Comparison of ENCODE assay signal across 28 cellular contexts in genomic region chr10:21065621-21066248, GRCh38.
"Had no signal": no experiment of that assay in that cellular context is flagged by ENCODE, and none has a peak within 500 bp of the region (broad histone marks: within the 10 kb centered on the region; RNA-seq: fewer than 3 reads in every experiment).

No MANE protein-coding gene starts in this region.

- H3K4me1 ChIP-seq: esophagus muscularis mucosa, foreskin keratinocyte, left lung, lower lobe of right lung, testis had no signal

- H3K27ac ChIP-seq: esophagus muscularis mucosa, foreskin keratinocyte, left lung, lower lobe of right lung, skin epidermis, testis, VCaP had no signal

- DNase-seq: activated CD4-positive, alpha-beta T cell treated with anti-CD3 and anti-CD28 coated beads for 48 hours; activated CD4-positive, alpha-beta T cell treated with anti-CD3 and anti-CD28 coated beads, Interleukin-2, amount 50 U/mL, for 48 hours; activated CD8-positive, alpha-beta memory T cell treated with anti-CD3 and anti-CD28 coated beads for 24 hours; activated effector memory CD4-positive, alpha-beta T cell treated with Interleukin-2 at 50 U/mL for 16 hours; activated naive CD4-positive, alpha-beta T cell treated with Interleukin-2 at 50 U/mL for 16 hours; anterior cingulate cortex; dermis blood vessel endothelial cell; effector CD4-positive, alpha-beta T cell; foreskin keratinocyte; kidney glomerular epithelial cell; left lung; lower lobe of right lung; mesendoderm; posterior cingulate gyrus; stimulated activated CD4-positive, alpha-beta T cell treated with anti-CD3 and anti-CD28 coated beads, Interleukin-12 subunit alpha, Interleukin-12 subunit beta, amount 100 ng/mL, for 4 hours; stimulated activated CD4-positive, alpha-beta T cell treated with anti-CD3 and anti-CD28 coated beads, Interleukin-4, amount 100 ng/mL, for 1 hour; stimulated activated naive CD8-positive, alpha-beta T cell treated with anti-CD3 and anti-CD28 coated beads, Interleukin-15, Interleukin-2, amounts not matched to agents 100 U/mL and 50 U/mL, for 24 hours; testis; trophoblast cell had no signal

- H3K9me3 ChIP-seq: esophagus muscularis mucosa, left lung, lower lobe of right lung, testis had no signal

- H3K36me3 ChIP-seq: esophagus muscularis mucosa, left lung, lower lobe of right lung had no signal

- ATAC-seq: activated CD4-positive, CD25-positive, alpha-beta regulatory T cell treated with anti-CD3 and anti-CD28 coated beads, Interleukin-2, amount 50 U/mL, for 24 hours; foreskin keratinocyte; left lung; lower lobe of right lung; natural killer cell treated with Interleukin-12 subunit alpha and Interleukin-12 subunit beta and Interleukin-15 and Interleukin-18, amount 100 ng/mL, for 72 hours; sciatic nerve; stimulated activated naive CD8-positive, alpha-beta T cell treated with anti-CD3 and anti-CD28 coated beads, Interleukin-15, Interleukin-2, amounts not matched to agents 100 U/mL and 50 U/mL, for 24 hours had no signal

- FAIRE-seq: bronchial epithelial cell, colon, urothelium cell line had no signal

- H3K4me3 ChIP-seq: esophagus muscularis mucosa, left lung, lower lobe of right lung, skin epidermis, testis had no signal

- H3K27me3 ChIP-seq: left lung, testis had no signal
